3 cellular contexts compared by ENCODE assay signal in genomic region chr2:210730672-210731071, GRCh38.
A peak's percentile ranks its signal among the peaks of the same experiment; 100 is the strongest.
TF ChIP-seq lines count a peak whose summit lies in the region.

No MANE protein-coding gene starts in this region.

TF ChIP-seq in HepG2, 621 proteins besides CTCF, POLR2A, EP300 and RAD21:
- TF ChIP-seq MAFF (IDR thresholded peaks at IDR 0.05; ENCODE audit: low read depth, low read length) (peak; percentile 50), KDM1A (CRISPR knock-in tag; IDR thresholded peaks at IDR 0.05) (no peak), ZNF44 (CRISPR knock-in tag; IDR thresholded peaks at IDR 0.05) (no peak), RBM39 (IDR thresholded peaks at IDR 0.05; ENCODE audit: low read depth, low read length, poor library complexity, severe bottlenecking) (no peak), MAFK (conservative IDR thresholded peaks at IDR 0.05 in 1 of 2, IDR thresholded peaks at IDR 0.05 in 1 of 2; ENCODE audit: low read length in 2 of 2) (peak; percentile 63 to 84)

TF ChIP-seq in IMR-90, 13 proteins besides CTCF, POLR2A, EP300 and RAD21:
- TF ChIP-seq RCOR1 (IDR thresholded peaks at IDR 0.05; ENCODE audit: insufficient replicate concordance, low read length), result no peak
- TF ChIP-seq ELK1 (IDR thresholded peaks at IDR 0.05; ENCODE audit: borderline replicate concordance, low read depth, low read length), result no peak
- no peak for TF ChIP-seq SMC3 (IDR thresholded peaks at IDR 0.05; ENCODE audit: low read depth, low read length)
- TF ChIP-seq USF2 (IDR thresholded peaks at IDR 0.05; ENCODE audit: low read depth, low read length), result no peak
- TF ChIP-seq BHLHE40 (IDR thresholded peaks at IDR 0.05; ENCODE audit: low read depth, low read length), result no peak
- no peak for TF ChIP-seq NFE2L2 (IDR thresholded peaks at IDR 0.05; ENCODE audit: low read depth, low read length)
- no peak for TF ChIP-seq MXI1 (IDR thresholded peaks at IDR 0.05; ENCODE audit: borderline replicate concordance, low read depth, low read length)
- TF ChIP-seq MAFK (IDR thresholded peaks at IDR 0.05; ENCODE audit: low read depth, low read length), result 0 out of 2 replicates have a peak, but pooled peaks have one; percentile 10

TF ChIP-seq in K562, 482 proteins besides CTCF, POLR2A, EP300 and RAD21:
- TF ChIP-seq TAF1 (IDR thresholded peaks at IDR 0.05; ENCODE audit: control insufficient read depth, extremely low read depth, insufficient read depth, low read length, severe bottlenecking) (no peak), ZNF316 (IDR thresholded peaks at IDR 0.05) (0 out of 2 replicates have a peak, but pooled peaks have one; percentile 8)
